In genomic region chr13:106493569-106493968, GRCh38 we compare ENCODE assay signal across 9 cellular contexts. TPM values are rescaled to one million over a fixed set of nuclear protein-coding genes. Genes with fewer than 3 reads are reported as not detected.
DNase-seq lines count a peak whose midpoint lies in the region; ATAC-seq and TF ChIP-seq lines count a peak whose summit lies in the region.
"Had no signal": no experiment of that assay in that cellular context is flagged by ENCODE, and none has a peak within 500 bp of the region (broad histone marks: within the 10 kb centered on the region; RNA-seq: fewer than 3 reads in every experiment).

No MANE protein-coding gene starts in this region.

- H3K9me2 ChIP-seq in hepatocyte (replicated peaks; ENCODE audit: insufficient read depth): no peaks in the 10 kb centered on the region

- no peaks in the 10 kb centered on the region for H3K9me3 ChIP-seq in hepatocyte (ENCODE audit: low read depth)
- no peaks in the 10 kb centered on the region for H3K9me3 ChIP-seq in CD8-positive, alpha-beta T cell (ENCODE audit: low read length)

- peaks cover 23% of the 10 kb centered on the region for H3K4me1 ChIP-seq in hepatocyte (ENCODE audit: insufficient read depth)
- H3K4me1 ChIP-seq in CD8-positive, alpha-beta T cell (ENCODE audit: insufficient read depth, low read length): no peaks in the 10 kb centered on the region

- H3K27ac Mint-ChIP-seq in CD8-positive, alpha-beta T cell: no peak overlapping the region

- peaks cover 70% of the 10 kb centered on the region for H3K27me3 Mint-ChIP-seq in CD8-positive, alpha-beta T cell (ENCODE audit: low read depth)

- H3K27ac ChIP-seq in hepatocyte: peak overlapping the region; percentile 45
- H3K27ac ChIP-seq in CD8-positive, alpha-beta T cell (ENCODE audit: low read depth, low read length): no peak overlapping the region

- H3K36me3 Mint-ChIP-seq in CD8-positive, alpha-beta T cell: no peaks in the 10 kb centered on the region

- no peaks in the 10 kb centered on the region for H3K36me3 ChIP-seq in GM06990 (ENCODE audit: control insufficient read depth, insufficient read depth, low read length)
- no peaks in the 10 kb centered on the region for H3K36me3 ChIP-seq in hepatocyte (replicated peaks; ENCODE audit: insufficient read depth, low read depth)
- H3K36me3 ChIP-seq in CD8-positive, alpha-beta T cell (ENCODE audit: insufficient read depth, low read length): no peaks in the 10 kb centered on the region

- H3K27me3 ChIP-seq in GM06990 (replicated peaks; ENCODE audit: control insufficient read depth, insufficient read depth, low read length) (no peaks in the 10 kb centered on the region), hepatocyte (no peaks in the 10 kb centered on the region)
- H3K27me3 ChIP-seq in CD8-positive, alpha-beta T cell (ENCODE audit: insufficient read depth, low read length): no peaks in the 10 kb centered on the region

- intact Hi-C loops in CD8-positive, alpha-beta T cell (cut with DNase I, micrococcal nuclease): no loop called here
- intact Hi-C loops in left colon (cut with DNase I, micrococcal nuclease): no loop called here

- no peak for TF ChIP-seq CTCF in GM06990 (IDR thresholded peaks at IDR 0.05; ENCODE audit: insufficient read depth, low read length, poor library complexity, severe bottlenecking)
- no peak for TF ChIP-seq CTCF in hepatocyte (IDR thresholded peaks at IDR 0.05; ENCODE audit: poor library complexity)
- no peak for TF ChIP-seq CTCF in CD8-positive, alpha-beta T cell (IDR thresholded peaks at IDR 0.05)

- peaks cover 20% of the 10 kb centered on the region for H3K4me1 Mint-ChIP-seq in CD8-positive, alpha-beta T cell (ENCODE audit: low read depth)

- H3K9me3 Mint-ChIP-seq in CD8-positive, alpha-beta T cell: no peaks in the 10 kb centered on the region

- CTCF ChIA-PET in CD8-positive, alpha-beta T cell (lab: Charles Lee): interaction anchor here (1.2 kb wide), 1 partner anchor 12 kb away, joined by 3 read pairs; no protein-coding TSS in a partner anchor

- no peak overlapping the region for H2AFZ ChIP-seq in hepatocyte

- DNase-seq in GM06990 (ENCODE audit: extremely low read depth, insufficient read length) (peak; percentile 38), hepatocyte (ENCODE audit: low spot score) (no peak), NCI-H2171 treated with DMSO at 0.1 percent for 48 hours (lab: John Stamatoyannopoulos, UW) (no peak), NCI-H187 treated with DMSO at 0.1 percent for 48 hours (lab: John Stamatoyannopoulos, UW) (no peak), left colon (no peak)
- DNase-seq in CD8-positive, alpha-beta T cell: no peak
- DNase-seq: stimulated activated CD8-positive, alpha-beta memory T cell treated with anti-CD3 and anti-CD28 coated beads, Interleukin-4, amount 100 ng/mL, for 48 hours had no signal

- H3K4me3 ChIP-seq in GM06990 (replicated peaks; ENCODE audit: low read depth, low read length) (no peak overlapping the region), hepatocyte (no peak overlapping the region)
- no peak overlapping the region for H3K4me3 ChIP-seq in CD8-positive, alpha-beta T cell (ENCODE audit: low read depth, low read length)

- POLR2A ChIA-PET in CD8-positive, alpha-beta T cell (lab: Charles Lee): no interaction called here

- H4K20me1 ChIP-seq in hepatocyte (ENCODE audit: insufficient read depth, poor library complexity, severe bottlenecking): peaks cover 3% of the 10 kb centered on the region

- H3K4me2 ChIP-seq in hepatocyte: no peak overlapping the region

- no peak overlapping the region for H3K4me3 Mint-ChIP-seq in CD8-positive, alpha-beta T cell

- ATAC-seq in GM21381 (IDR thresholded peaks at IDR 0.05; ENCODE audit: unreplicated experiment): peak; percentile 88
- ATAC-seq in HG03520 (IDR thresholded peaks at IDR 0.05; ENCODE audit: unreplicated experiment): peak; percentile 65
- no peak for ATAC-seq in CD8-positive, alpha-beta T cell
- no peak for ATAC-seq in left colon

- WGBS in hepatocyte (ENCODE audit: low lambda C conversion rate, missing lambda C conversion rate): 84% methylated on average over 13 of the region's 13 CpGs

- peaks cover 60% of the 10 kb centered on the region for H3K79me2 ChIP-seq in hepatocyte

RNA-seq across cellular contexts. Expression of gene EFNB2, which starts 41.9 kb away (rescaled TPM):
- total RNA-seq in hepatocyte: 59.6 and 63.3 TPM in 2 replicates
- polyA plus RNA-seq in hepatocyte: 57.7 and 62.4 TPM in 2 replicates
- under 1 TPM; 0.57 to 0.61 TPM for total RNA-seq in CD8-positive, alpha-beta T cell
- total RNA-seq in left colon: 10 to 100 TPM; 85.0 to 97.1 TPM

Comparison
In these comparisons a context has a peak if more than half of its experiments do, and no peak if none do; other contexts are left out.
1. ATAC-seq: peak in GM21381 (single experiment) and HG03520 (single experiment); none in CD8-positive, alpha-beta T cell (single experiment) and left colon (single experiment).
2. RNA of gene EFNB2, which starts 41.9 kb away (total RNA-seq): 85.0 to 97.1 TPM in left colon and 59.6 to 63.3 TPM in hepatocyte; 0.57 to 0.61 TPM in CD8-positive, alpha-beta T cell; every median in the first group is over 10 times any median in the second.